Comparison of ENCODE assay signal across 8 cellular contexts in the genomic region with DNA sequence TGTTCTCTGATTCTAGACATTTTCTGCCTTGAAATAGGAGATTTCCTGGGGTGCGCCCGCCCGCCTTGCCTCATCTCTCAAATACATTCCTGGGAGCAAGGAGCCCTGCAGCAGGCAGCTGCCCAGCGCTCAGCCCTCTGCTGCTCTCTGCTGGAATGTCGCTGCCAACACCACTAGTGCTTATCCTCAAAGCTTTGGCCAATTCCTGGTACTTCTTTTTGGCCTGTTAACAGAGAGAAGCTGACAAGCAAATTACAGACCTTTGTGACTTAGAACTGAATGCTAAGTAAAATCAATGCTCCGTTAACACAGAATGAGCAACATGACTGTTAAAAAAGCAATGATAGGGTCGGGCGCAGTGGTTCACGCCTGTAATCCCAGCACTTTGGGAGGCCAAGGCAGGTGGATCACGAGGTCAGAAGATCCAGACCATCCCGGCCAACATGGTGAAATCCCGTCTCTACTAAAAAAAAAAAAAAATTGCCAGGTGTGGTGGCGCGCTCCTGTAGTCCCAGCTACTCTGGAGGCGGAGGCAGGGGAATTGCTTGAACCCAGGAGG. TPM values are rescaled to one million over a fixed set of nuclear protein-coding genes. Genes with fewer than 3 reads are reported as not detected.
A peak's percentile ranks its signal among the peaks of the same experiment; 100 is the strongest.
DNase-seq lines count a peak whose midpoint lies in the region; ATAC-seq, FAIRE-seq and TF ChIP-seq lines count a peak whose summit lies in the region.

No MANE protein-coding gene starts in this region.

- peaks cover 45 to 62% of the 10 kb centered on the region in 2 experiments for H3K27me3 ChIP-seq in K562 (ENCODE audit: control insufficient read depth in 2 of 2, insufficient read depth in 2 of 2, low read length in 2 of 2)
- no peaks in the 10 kb centered on the region for H3K27me3 ChIP-seq in iPS DF 6.9 (ENCODE audit: control insufficient read depth, insufficient read depth, low read length)
- H3K27me3 ChIP-seq in spleen (replicated peaks in 1 of 7): peaks cover 0 to 17% (median 0%) of the 10 kb centered on the region in 7 donors

- peak; percentile 97 for TF ChIP-seq CTCF in GM12865 (IDR thresholded peaks at IDR 0.05; ENCODE audit: insufficient read depth, low read depth, low read length, missing control alignments)
- TF ChIP-seq CTCF in K562 (IDR thresholded peaks at IDR 0.05 in 2 of 3, conservative IDR thresholded peaks at IDR 0.05 in 1 of 3; ENCODE audit: insufficient read depth in 2 of 3, low read depth in 1 of 3, low read length in 3 of 3): peak; percentile 97 to 99 (median 99)
- peak; percentile 77 to 94 (median 90) for TF ChIP-seq CTCF in spleen (IDR thresholded peaks at IDR 0.05 in 8 of 11, conservative IDR thresholded peaks at IDR 0.05 in 3 of 11)

- H3K27ac ChIP-seq in K562 (ENCODE audit: extremely low read depth, low read depth, low read length): no peak overlapping the region
- H3K27ac ChIP-seq in iPS DF 6.9 (ENCODE audit: low read length): no peak overlapping the region
- H3K27ac ChIP-seq in spleen: no peak overlapping the region

- POLR2A ChIA-PET in K562 (lab: Yijun Ruan, JAX): interaction anchor here (0.6 to 1.4 kb wide), 6 partner anchors 10 to 445 kb away, joined by 3 to 5 read pairs (median 3); no protein-coding TSS in a partner anchor

- 11% methylated on average over 15 of the region's 15 CpGs for WGBS in K562 (ENCODE audit: insufficient coverage, low coverage, missing lambda C conversion rate)
- no CpG with 5 or more reads among the region's 15 CpGs for WGBS in iPS DF 6.9 (ENCODE audit: insufficient coverage, insufficient read length)
- WGBS in spleen, 5 donors: 52 to 60% (median 53%) methylated on average over 15 of the region's 15 CpGs

- no peaks in the 10 kb centered on the region for H4K20me1 ChIP-seq in K562 (replicated peaks; ENCODE audit: control insufficient read depth, insufficient read depth, low read length)

- no peaks in the 10 kb centered on the region for H3K79me2 ChIP-seq in K562 (ENCODE audit: control insufficient read depth, insufficient read depth, low read length)

- in situ Hi-C loops in K562 (cut with MboI): loop anchor here (5.0 kb wide), 2 partner anchors 97 to 402 kb away; no protein-coding TSS in a partner anchor

- DNase-seq in GM12865 (ENCODE audit: low read depth) (peak; percentile 84), NCI-H2029 treated with DMSO at 0.1 percent for 48 hours (lab: John Stamatoyannopoulos, UW) (peak; percentile 85), UCSD-AML1 (lab: John Stamatoyannopoulos, UW; ENCODE audit: unreplicated experiment) (peak; percentile 69), K562 (ENCODE audit: extremely low read depth in 1 of 4, low spot score in 3 of 4) (peak; percentile 83 to 87 (median 85)), iPS DF 6.9 (ENCODE audit: low read depth, low spot score) (peak; percentile 74), spleen (peak; percentile 92)

- no peaks in the 10 kb centered on the region for H3K9me3 ChIP-seq in K562 (replicated peaks; ENCODE audit: control insufficient read depth, insufficient read depth, low read depth, low read length)
- no peaks in the 10 kb centered on the region for H3K9me3 ChIP-seq in iPS DF 6.9 (ENCODE audit: control insufficient read depth, insufficient read depth, low read length)
- no peaks in the 10 kb centered on the region for H3K9me3 ChIP-seq in spleen

- peak; percentile 97 for FAIRE-seq in K562 (lab: Jason Lieb, UNC)

- H3K9me1 ChIP-seq in K562 (ENCODE audit: control insufficient read depth, insufficient read depth, low read length): no peaks in the 10 kb centered on the region

- H3K36me3 ChIP-seq in K562 (ENCODE audit: control insufficient read depth, insufficient read depth, low read length): no peaks in the 10 kb centered on the region
- no peaks in the 10 kb centered on the region for H3K36me3 ChIP-seq in iPS DF 6.9 (ENCODE audit: control insufficient read depth, insufficient read depth, low read length)
- H3K36me3 ChIP-seq in spleen: no peaks in the 10 kb centered on the region

- TF ChIP-seq EP300 in K562 (IDR thresholded peaks at IDR 0.05; ENCODE audit: low read length): no peak

- H3K4me1 ChIP-seq in K562 (replicated peaks in 1 of 2; ENCODE audit: control insufficient read depth in 2 of 2, insufficient read depth in 2 of 2, low read length in 2 of 2) (no peaks in the 10 kb centered on the region), iPS DF 6.9 (ENCODE audit: control insufficient read depth, insufficient read depth, low read length) (no peaks in the 10 kb centered on the region), spleen (peaks cover 6 to 35% (median 15%) of the 10 kb centered on the region in 6 donors)

- H3K9ac ChIP-seq in K562 (ENCODE audit: insufficient read depth in 1 of 2, low read depth in 2 of 2, low read length in 2 of 2): no peak overlapping the region

- peak; percentile 75 for ATAC-seq in HG02678 (IDR thresholded peaks at IDR 0.05; ENCODE audit: unreplicated experiment)
- peak; percentile 99 for ATAC-seq in K562
- ATAC-seq in HG02852 (IDR thresholded peaks at IDR 0.05; ENCODE audit: unreplicated experiment): no peak

- TF ChIP-seq RAD21 in K562 (CRISPR knock-in tag; conservative IDR thresholded peaks at IDR 0.05 in 1 of 2, IDR thresholded peaks at IDR 0.05 in 1 of 2): peak; percentile 100

- H3K4me2 ChIP-seq in K562 (ENCODE audit: insufficient read depth, low read length): no peak overlapping the region

- no TSS peak for BruUV-seq in K562 (replicated peaks; lab: Mats Ljungman, UMichigan)

- intact Hi-C loops in K562 (cut with micrococcal nuclease): loop anchor here (1.0 to 5.0 kb wide), 4 partner anchors 97 to 497 kb away; no protein-coding TSS in a partner anchor
- intact Hi-C loops in spleen (cut with DNase I; ENCODE audit: low total_unique reads): loop anchor here (2.0 kb wide), 1 partner anchor 97 kb away; no protein-coding TSS in a partner anchor

- CTCF ChIA-PET in K562 (lab: Yijun Ruan, JAX; ENCODE audit: low intra/inter-chr PET ratio): interaction anchor here (0.6 to 5.6 kb wide), 10 partner anchors 13 to 394 kb away, joined by 3 to 125 read pairs (median 4); no protein-coding TSS in a partner anchor

- no peak overlapping the region for H3K4me3 ChIP-seq in GM12865 (ENCODE audit: low read depth, low read length)
- no peak overlapping the region for H3K4me3 ChIP-seq in K562
- no peak overlapping the region for H3K4me3 ChIP-seq in iPS DF 6.9 (ENCODE audit: low read length)
- peak overlapping the region in 2 of 8 donors; percentile 15 to 45 for H3K4me3 ChIP-seq in spleen

- TF ChIP-seq POLR2A in K562 (conservative IDR thresholded peaks at IDR 0.05): no peak
- no peak for TF ChIP-seq POLR2A in spleen (IDR thresholded peaks at IDR 0.05)

- H2AFZ ChIP-seq in K562 (ENCODE audit: low read depth, low read length): no peak overlapping the region

TF ChIP-seq in K562, 482 proteins besides CTCF, POLR2A, EP300 and RAD21 (continues in another document):
- no peak for TF ChIP-seq SREBF1 (IDR thresholded peaks at IDR 0.05; ENCODE audit: borderline replicate concordance, low read depth, low read length)
- peak in 1 of 3 experiments; percentile 49 for TF ChIP-seq YY1 (IDR thresholded peaks at IDR 0.05; ENCODE audit: borderline replicate concordance in 1 of 3, control insufficient read depth in 1 of 3, extremely low read depth in 1 of 3, insufficient read depth in 3 of 3, insufficient read length in 1 of 3, insufficient replicate concordance in 2 of 3, low read depth in 1 of 3, low read length in 2 of 3)
- no peak for TF ChIP-seq ZFP30 (CRISPR knock-in tag; IDR thresholded peaks at IDR 0.05; ENCODE audit: borderline replicate concordance)
- TF ChIP-seq CBX3 (IDR thresholded peaks at IDR 0.05; ENCODE audit: borderline replicate concordance in 1 of 2, low read length in 2 of 2): 0 out of 3 replicates have a peak, but pooled peaks of 1 of the 2 experiments have one; percentile 11
- no peak for TF ChIP-seq BCL6 (CRISPR knock-in tag; IDR thresholded peaks at IDR 0.05)
- TF ChIP-seq HDAC6 (IDR thresholded peaks at IDR 0.05; ENCODE audit: low read depth, low read length): no peak

RNA-seq across cellular contexts. Expression of gene SYPL1, which starts 41.9 kb away (rescaled TPM):
- 58.3 and 92.7 TPM in 2 replicates for total RNA-seq in K562 (2011; cell fraction: chromatin; rRNA removed; ENCODE audit: low replicate concordance)
- total RNA-seq in K562 (2011; cell fraction: nucleolus; rRNA removed): 54.4 and 68.0 TPM in 2 replicates
- 90.3 and 115 TPM in 2 replicates for total RNA-seq in K562 (2011; cell fraction: nucleoplasm; rRNA removed)
- 23.8 and 25.5 TPM in 2 replicates for total RNA-seq in K562 (2014; rRNA removed)
- total RNA-seq in K562 (2014; rRNA removed; fragmentation: Illumina TruSeq; extraction: Trizol): 51.3 and 58.3 TPM in 2 replicates
- total RNA-seq in K562 (2015; rRNA removed; fragmentation: Illumina TruSeq; extraction: Trizol): 45.0 and 47.8 TPM in 2 replicates
- 70.2 and 73.4 TPM in 2 replicates for total RNA-seq in K562 (2021)
- polyA plus RNA-seq in K562 (2011; rRNA removed): 71.7 and 100 TPM in 2 replicates
- 41.5 and 68.5 TPM in 2 replicates for polyA plus RNA-seq in K562 (2011; cell fraction: cytosol; rRNA removed)
- 15.7 and 22.1 TPM in 2 replicates for polyA plus RNA-seq in K562 (2011; cell fraction: nucleus; rRNA removed)
- polyA plus RNA-seq in K562 (2012): 94.6 and 111 TPM in 2 replicates
- polyA plus RNA-seq in K562 (2014; fragmentation: Illumina TruSeq; extraction: Trizol): 71.9 and 81.5 TPM in 2 replicates
- 100 to 1,000 TPM; 171 to 214 TPM for polyA plus RNA-seq in K562 (2014; fragmentation: Nextera tagmentation; extraction: Ambion mirVana)
- polyA plus RNA-seq in K562 (2014; rRNA removed): 53.5 and 54.1 TPM in 2 replicates
- polyA minus RNA-seq in K562 (2011; rRNA and poly(A)+ RNA removed): 68.6 and 85.2 TPM in 2 replicates
- 27.0 and 38.1 TPM in 2 replicates for polyA minus RNA-seq in K562 (2011; cell fraction: cytosol; rRNA and poly(A)+ RNA removed)
- polyA minus RNA-seq in K562 (2011; cell fraction: nucleus; rRNA and poly(A)+ RNA removed): 14.4 and 20.3 TPM in 2 replicates
- 100 to 1,000 TPM in 2 of 7 donors, 10 to 100 TPM in 5; 72.8 to 113 (median 95.3) TPM for total RNA-seq in spleen
- 10 to 100 TPM; 49.9 to 79.0 (median 67.3) TPM for polyA plus RNA-seq in spleen
